11 cellular contexts compared by ENCODE assay signal in genomic region chr2:120765911-120766757, GRCh38. TPM values are rescaled to one million over a fixed set of nuclear protein-coding genes. Genes with fewer than 3 reads are reported as not detected.
A peak's percentile ranks its signal among the peaks of the same experiment; 100 is the strongest.
DNase-seq lines count a peak whose midpoint lies in the region; ATAC-seq, FAIRE-seq and TF ChIP-seq lines count a peak whose summit lies in the region.
"Had no signal": no experiment of that assay in that cellular context is flagged by ENCODE, and none has a peak within 500 bp of the region (broad histone marks: within the 10 kb centered on the region; RNA-seq: fewer than 3 reads in every experiment).

No MANE protein-coding gene starts in this region.

- H3K36me3 ChIP-seq in GM23338 (ENCODE audit: insufficient read depth) (no peaks in the 10 kb centered on the region), kidney (ENCODE audit: control insufficient read depth in 1 of 2, insufficient read depth in 2 of 2, low read length in 2 of 2) (no peaks in the 10 kb centered on the region), small intestine (ENCODE audit: control insufficient read depth in 2 of 2, insufficient read depth in 2 of 2, low read length in 2 of 2) (no peaks in the 10 kb centered on the region)

- no peaks in the 10 kb centered on the region for H3K9me3 ChIP-seq in kidney (ENCODE audit: control insufficient read depth in 1 of 2, low read length in 2 of 2)
- H3K9me3 ChIP-seq in small intestine (ENCODE audit: control insufficient read depth, low read depth), result no peaks in the 10 kb centered on the region

- H2AFZ ChIP-seq in GM23338, result no peak overlapping the region

- no peak for TF ChIP-seq CTCF in GM23338 (conservative IDR thresholded peaks at IDR 0.05; ENCODE audit: low read depth in 2 of 2)
- no peak for TF ChIP-seq CTCF in kidney (IDR thresholded peaks at IDR 0.05; ENCODE audit: borderline replicate concordance, extremely low read depth, insufficient read depth)

- H3F3A ChIP-seq in GM23338 (replicated peaks; ENCODE audit: low read depth), result peaks cover 13% of the 10 kb centered on the region; the same call in 1 of the 2 replicates

- H3K4me1 ChIP-seq in GM23338 (ENCODE audit: insufficient read depth) (peaks cover 38% of the 10 kb centered on the region), kidney (ENCODE audit: control insufficient read depth in 1 of 2, insufficient read depth in 1 of 2, low read depth in 1 of 2, low read length in 2 of 2) (peaks cover 0 to 24% of the 10 kb centered on the region in 2 donors), small intestine (ENCODE audit: control insufficient read depth in 2 of 2, insufficient read depth in 1 of 2, low read depth in 1 of 2, low read length in 1 of 2) (peaks cover 0 to 3% of the 10 kb centered on the region in 2 donors)

- no peak overlapping the region for H3K4me3 ChIP-seq in GM23338
- no peak overlapping the region for H3K4me3 ChIP-seq in kidney (ENCODE audit: low read length in 2 of 2)
- no peak overlapping the region for H3K4me3 ChIP-seq in small intestine (ENCODE audit: low read depth in 1 of 2, low read length in 2 of 2)

- H3K79me2 ChIP-seq in GM23338 (replicated peaks; ENCODE audit: insufficient read depth), result peaks cover 100% of the 10 kb centered on the region

- peak; percentile 10 for ATAC-seq in GM23338
- ATAC-seq in HG03097 (IDR thresholded peaks at IDR 0.05; ENCODE audit: low FRiP score, unreplicated experiment), result no peak
- no peak for ATAC-seq in GM19351 (IDR thresholded peaks at IDR 0.05; ENCODE audit: unreplicated experiment)
- ATAC-seq in GM21737 (IDR thresholded peaks at IDR 0.05; ENCODE audit: unreplicated experiment), result no peak
- ATAC-seq in activated naive CD8-positive, alpha-beta T cell treated with anti-CD3 and anti-CD28 coated beads, Interleukin-2, amount 50 U/mL, for 24 hours, result no peak

- no peak overlapping the region for H3K4me3 Mint-ChIP-seq in GM23338
- H3K4me3 Mint-ChIP-seq in activated naive CD8-positive, alpha-beta T cell treated with anti-CD3 and anti-CD28 coated beads, Interleukin-2, amount 50 U/mL, for 24 hours, result no peak overlapping the region

- H3K4me1 Mint-ChIP-seq in GM23338, result peaks cover 74% of the 10 kb centered on the region
- H3K4me1 Mint-ChIP-seq in activated naive CD8-positive, alpha-beta T cell treated with anti-CD3 and anti-CD28 coated beads, Interleukin-2, amount 50 U/mL, for 24 hours, result no peaks in the 10 kb centered on the region

- intact Hi-C loops in kidney (cut with DNase I), result no loop called here

- H3K4me2 ChIP-seq in GM23338, result peak overlapping the region; percentile 43; the same call in 1 of the 2 replicates

- peak overlapping the region; percentile 23; the same call in 1 of the 2 replicates for H3K27ac Mint-ChIP-seq in GM23338
- H3K27ac Mint-ChIP-seq in activated naive CD8-positive, alpha-beta T cell treated with anti-CD3 and anti-CD28 coated beads, Interleukin-2, amount 50 U/mL, for 24 hours, result no peak overlapping the region

- peaks cover 13% of the 10 kb centered on the region for H3K27me3 Mint-ChIP-seq in GM23338 (ENCODE audit: insufficient read depth, low read depth, poor library complexity)
- H3K27me3 Mint-ChIP-seq in activated naive CD8-positive, alpha-beta T cell treated with anti-CD3 and anti-CD28 coated beads, Interleukin-2, amount 50 U/mL, for 24 hours, result peaks cover 2% of the 10 kb centered on the region

- no peaks in the 10 kb centered on the region for H3K36me3 Mint-ChIP-seq in GM23338 (ENCODE audit: low read depth)
- H3K36me3 Mint-ChIP-seq in activated naive CD8-positive, alpha-beta T cell treated with anti-CD3 and anti-CD28 coated beads, Interleukin-2, amount 50 U/mL, for 24 hours (ENCODE audit: low read depth), result no peaks in the 10 kb centered on the region

- no peaks in the 10 kb centered on the region for H3K9me3 Mint-ChIP-seq in GM23338
- no peaks in the 10 kb centered on the region for H3K9me3 Mint-ChIP-seq in activated naive CD8-positive, alpha-beta T cell treated with anti-CD3 and anti-CD28 coated beads, Interleukin-2, amount 50 U/mL, for 24 hours

- FAIRE-seq in kidney (lab: Jason Lieb, UNC), result no peak
- no peak for FAIRE-seq in small intestine (lab: Jason Lieb, UNC)

- DNase-seq in GM23338 (ENCODE audit: low spot score), result peak; percentile 43
- DNase-seq in brain pericyte (ENCODE audit: low read depth, low spot score), result peak; percentile 76
- peak; percentile 96 for DNase-seq in kidney
- peak; percentile 4 for DNase-seq in small intestine
- no peak for DNase-seq in activated naive CD8-positive, alpha-beta T cell treated with anti-CD3 and anti-CD28 coated beads, Interleukin-2, amount 50 U/mL, for 24 hours
- DNase-seq: stimulated activated CD4-positive, alpha-beta T cell treated with anti-CD3 and anti-CD28 coated beads, Interleukin-15, amount 100 ng/mL, for 24 hours had no signal

- no peaks in the 10 kb centered on the region for H3K27me3 ChIP-seq in GM23338 (ENCODE audit: insufficient read depth)
- no peaks in the 10 kb centered on the region for H3K27me3 ChIP-seq in small intestine (ENCODE audit: control insufficient read depth in 2 of 2, insufficient read depth in 2 of 2, low read length in 2 of 2)

- no peaks in the 10 kb centered on the region for H3K9me2 ChIP-seq in GM23338 (ENCODE audit: insufficient read depth)

- WGBS in small intestine, 3 donors, result 62 to 81% (median 77%) methylated on average over 22 of the region's 22 CpGs

- no peak overlapping the region for H3K9ac ChIP-seq in kidney (ENCODE audit: low read length in 2 of 2)

- H3K27ac ChIP-seq in GM23338 (ENCODE audit: low read depth) (peak overlapping the region; percentile 84), kidney (ENCODE audit: low read depth in 2 of 2, low read length in 2 of 2) (peak overlapping the region; percentile 79 to 90), small intestine (ENCODE audit: low read depth in 1 of 2, low read length in 1 of 2) (peak overlapping the region in 1 of 2 donors; percentile 78)

- H4K20me1 ChIP-seq in GM23338 (replicated peaks; ENCODE audit: insufficient read depth), result peaks cover 77% of the 10 kb centered on the region

TF ChIP-seq in GM23338, 12 proteins besides CTCF, POLR2A, EP300 and RAD21 (continues in another document):
- no peak for TF ChIP-seq STAT1 (IDR thresholded peaks at IDR 0.05; ENCODE audit: unreplicated experiment)
- no peak for TF ChIP-seq ZNF331 (CRISPR knock-in tag; IDR thresholded peaks at IDR 0.05; ENCODE audit: low read depth)
- TF ChIP-seq POLR2AphosphoS5 (IDR thresholded peaks at IDR 0.05; ENCODE audit: low read depth), result no peak
- no peak for TF ChIP-seq ETS1 (IDR thresholded peaks at IDR 0.05)
- TF ChIP-seq JUNB (IDR thresholded peaks at IDR 0.05; ENCODE audit: unreplicated experiment), result no peak
- TF ChIP-seq ZNF114 (CRISPR knock-in tag; IDR thresholded peaks at IDR 0.05), result no peak
- TF ChIP-seq CREB1 (CRISPR knock-in tag; IDR thresholded peaks at IDR 0.05; ENCODE audit: low read depth), result no peak
- TF ChIP-seq EZH2 (IDR thresholded peaks at IDR 0.05; ENCODE audit: low read depth, unreplicated experiment), result no peak
- no peak for TF ChIP-seq NANOG (IDR thresholded peaks at IDR 0.05; ENCODE audit: borderline replicate concordance)
- TF ChIP-seq, protein P1, sequence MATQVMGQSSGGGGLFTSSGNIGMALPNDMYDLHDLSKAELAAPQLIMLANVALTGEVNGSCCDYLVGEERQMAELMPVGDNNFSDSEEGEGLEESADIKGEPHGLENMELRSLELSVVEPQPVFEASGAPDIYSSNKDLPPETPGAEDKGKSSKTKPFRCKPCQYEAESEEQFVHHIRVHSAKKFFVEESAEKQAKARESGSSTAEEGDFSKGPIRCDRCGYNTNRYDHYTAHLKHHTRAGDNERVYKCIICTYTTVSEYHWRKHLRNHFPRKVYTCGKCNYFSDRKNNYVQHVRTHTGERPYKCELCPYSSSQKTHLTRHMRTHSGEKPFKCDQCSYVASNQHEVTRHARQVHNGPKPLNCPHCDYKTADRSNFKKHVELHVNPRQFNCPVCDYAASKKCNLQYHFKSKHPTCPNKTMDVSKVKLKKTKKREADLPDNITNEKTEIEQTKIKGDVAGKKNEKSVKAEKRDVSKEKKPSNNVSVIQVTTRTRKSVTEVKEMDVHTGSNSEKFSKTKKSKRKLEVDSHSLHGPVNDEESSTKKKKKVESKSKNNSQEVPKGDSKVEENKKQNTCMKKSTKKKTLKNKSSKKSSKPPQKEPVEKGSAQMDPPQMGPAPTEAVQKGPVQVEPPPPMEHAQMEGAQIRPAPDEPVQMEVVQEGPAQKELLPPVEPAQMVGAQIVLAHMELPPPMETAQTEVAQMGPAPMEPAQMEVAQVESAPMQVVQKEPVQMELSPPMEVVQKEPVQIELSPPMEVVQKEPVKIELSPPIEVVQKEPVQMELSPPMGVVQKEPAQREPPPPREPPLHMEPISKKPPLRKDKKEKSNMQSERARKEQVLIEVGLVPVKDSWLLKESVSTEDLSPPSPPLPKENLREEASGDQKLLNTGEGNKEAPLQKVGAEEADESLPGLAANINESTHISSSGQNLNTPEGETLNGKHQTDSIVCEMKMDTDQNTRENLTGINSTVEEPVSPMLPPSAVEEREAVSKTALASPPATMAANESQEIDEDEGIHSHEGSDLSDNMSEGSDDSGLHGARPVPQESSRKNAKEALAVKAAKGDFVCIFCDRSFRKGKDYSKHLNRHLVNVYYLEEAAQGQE (IDR thresholded peaks at IDR 0.05; ENCODE audit: unreplicated experiment), result no peak
- no peak for TF ChIP-seq EZH2phosphoT487 (IDR thresholded peaks at IDR 0.05; ENCODE audit: unreplicated experiment)

RNA-seq across cellular contexts. Expression of gene GLI2, which starts 30.5 kb away (rescaled TPM):
- 41.7 and 53.6 TPM in 2 replicates for total RNA-seq in GM23338 (2014; rRNA removed; shearing (Covaris generic))
- 57.0 and 67.1 TPM in 2 replicates for polyA plus RNA-seq in GM23338 (2016; fragmentation: Nextera tagmentation; extraction: Ambion mirVana)
- total RNA-seq in kidney, result 3.7 TPM
- polyA plus RNA-seq in kidney (ENCODE audit: insufficient read depth, low read depth, low replicate concordance), result 0.32 TPM
- 1 to 10 TPM in 1 of 3 donors, not detected in 2; 1.2 TPM for polyA plus RNA-seq in small intestine
- total RNA-seq: activated CD8-positive, alpha-beta memory T cell treated with anti-CD3 and anti-CD28 coated beads for 36 hours; G401 had no signal

Comparison
In these comparisons a context has a peak if more than half of its experiments do, and no peak if none do; other contexts are left out.
1. RNA of gene GLI2, which starts 30.5 kb away (polyA plus RNA-seq): 57.0 to 67.1 TPM in GM23338; 0.32 TPM in kidney (single experiment) and 1.2 TPM in small intestine; every median in the first group is over 10 times any median in the second.